In the genomic region with DNA sequence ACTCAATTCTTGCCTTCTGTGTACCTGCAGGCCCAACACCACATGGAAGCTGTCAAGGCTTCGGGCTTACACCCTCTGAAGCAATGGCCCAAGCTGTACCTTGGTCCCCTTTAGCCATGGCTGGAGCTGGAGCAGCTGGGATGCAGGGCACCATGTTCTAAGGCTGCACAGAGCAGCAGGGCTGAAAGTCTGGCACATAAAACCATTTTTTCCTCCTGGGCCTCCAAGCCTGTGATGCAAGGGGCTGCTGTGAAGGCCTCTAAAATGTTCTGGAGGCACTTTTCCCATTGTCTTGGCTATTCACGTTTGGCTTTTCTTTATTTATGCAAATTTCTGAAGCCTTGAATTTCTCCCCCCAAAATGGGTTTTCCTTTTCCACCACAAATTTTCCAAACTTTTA, we compare ENCODE assay signal across 1 cellular context.
TF ChIP-seq lines count a peak whose summit lies in the region.

No MANE protein-coding gene starts in this region.

TF ChIP-seq in K562, 482 proteins besides CTCF, POLR2A, EP300 and RAD21 (continued from another document):
- no peak for TF ChIP-seq CREBBP (IDR thresholded peaks at IDR 0.05; ENCODE audit: low read depth, low read length)
- TF ChIP-seq ATF7 (IDR thresholded peaks at IDR 0.05), result no peak
- TF ChIP-seq SRF (CRISPR knock-in tag; IDR thresholded peaks at IDR 0.05), result no peak
- no peak for TF ChIP-seq ZNF561 (CRISPR knock-in tag; conservative IDR thresholded peaks at IDR 0.05)
- no peak for TF ChIP-seq CBX2 (IDR thresholded peaks at IDR 0.05; ENCODE audit: insufficient read depth, low read length, poor library complexity, severe bottlenecking)
- 0 out of 2 replicates have a peak, but pooled peaks have one; percentile 5 for TF ChIP-seq CBX5 (IDR thresholded peaks at IDR 0.05; ENCODE audit: borderline replicate concordance, low read depth)
- TF ChIP-seq POLR2B (IDR thresholded peaks at IDR 0.05; ENCODE audit: low read depth, partially characterized antibody), result no peak
- TF ChIP-seq IFI16 (CRISPR knock-in tag; IDR thresholded peaks at IDR 0.05), result no peak
- TF ChIP-seq, protein P1, sequence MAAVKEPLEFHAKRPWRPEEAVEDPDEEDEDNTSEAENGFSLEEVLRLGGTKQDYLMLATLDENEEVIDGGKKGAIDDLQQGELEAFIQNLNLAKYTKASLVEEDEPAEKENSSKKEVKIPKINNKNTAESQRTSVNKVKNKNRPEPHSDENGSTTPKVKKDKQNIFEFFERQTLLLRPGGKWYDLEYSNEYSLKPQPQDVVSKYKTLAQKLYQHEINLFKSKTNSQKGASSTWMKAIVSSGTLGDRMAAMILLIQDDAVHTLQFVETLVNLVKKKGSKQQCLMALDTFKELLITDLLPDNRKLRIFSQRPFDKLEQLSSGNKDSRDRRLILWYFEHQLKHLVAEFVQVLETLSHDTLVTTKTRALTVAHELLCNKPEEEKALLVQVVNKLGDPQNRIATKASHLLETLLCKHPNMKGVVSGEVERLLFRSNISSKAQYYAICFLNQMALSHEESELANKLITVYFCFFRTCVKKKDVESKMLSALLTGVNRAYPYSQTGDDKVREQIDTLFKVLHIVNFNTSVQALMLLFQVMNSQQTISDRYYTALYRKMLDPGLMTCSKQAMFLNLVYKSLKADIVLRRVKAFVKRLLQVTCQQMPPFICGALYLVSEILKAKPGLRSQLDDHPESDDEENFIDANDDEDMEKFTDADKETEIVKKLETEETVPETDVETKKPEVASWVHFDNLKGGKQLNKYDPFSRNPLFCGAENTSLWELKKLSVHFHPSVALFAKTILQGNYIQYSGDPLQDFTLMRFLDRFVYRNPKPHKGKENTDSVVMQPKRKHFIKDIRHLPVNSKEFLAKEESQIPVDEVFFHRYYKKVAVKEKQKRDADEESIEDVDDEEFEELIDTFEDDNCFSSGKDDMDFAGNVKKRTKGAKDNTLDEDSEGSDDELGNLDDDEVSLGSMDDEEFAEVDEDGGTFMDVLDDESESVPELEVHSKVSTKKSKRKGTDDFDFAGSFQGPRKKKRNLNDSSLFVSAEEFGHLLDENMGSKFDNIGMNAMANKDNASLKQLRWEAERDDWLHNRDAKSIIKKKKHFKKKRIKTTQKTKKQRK (IDR thresholded peaks at IDR 0.05; ENCODE audit: borderline replicate concordance, low read depth, low read length), result peak; percentile 45; the same call in 1 of the 2 replicates
- no peak for TF ChIP-seq EHMT2 (IDR thresholded peaks at IDR 0.05)
- no peak for TF ChIP-seq SMC3 (conservative IDR thresholded peaks at IDR 0.05; ENCODE audit: insufficient read depth, low read depth, low read length)
- TF ChIP-seq NUFIP1 (IDR thresholded peaks at IDR 0.05; ENCODE audit: partially characterized antibody), result no peak
- TF ChIP-seq CSDE1 (IDR thresholded peaks at IDR 0.05), result no peak
